8 cellular contexts compared by ENCODE assay signal in genomic region chr10:69861251-69862240, GRCh38. TPM values are rescaled to one million over a fixed set of nuclear protein-coding genes. Genes with fewer than 3 reads are reported as not detected.
DNase-seq lines count a peak whose midpoint lies in the region; ATAC-seq, FAIRE-seq and TF ChIP-seq lines count a peak whose summit lies in the region.

No MANE protein-coding gene starts in this region.

- no peaks in the 10 kb centered on the region for H3K79me2 ChIP-seq in HepG2 (ENCODE audit: insufficient read depth, low read length)

- TF ChIP-seq POLR2A in HepG2 (IDR thresholded peaks at IDR 0.05; ENCODE audit: insufficient read depth in 1 of 2, low read depth in 2 of 2, low read length in 2 of 2) = no peak
- TF ChIP-seq POLR2A in GM18505 (IDR thresholded peaks at IDR 0.05; ENCODE audit: borderline replicate concordance, extremely low read depth, insufficient read depth, insufficient read length) = no peak

- TF ChIP-seq EP300 in HepG2 (IDR thresholded peaks at IDR 0.05; ENCODE audit: low read depth in 2 of 2, low read length in 2 of 2) = no peak
- no peak for TF ChIP-seq EP300 in HepG2 (CRISPR knock-in tag; IDR thresholded peaks at IDR 0.05; ENCODE audit: borderline replicate concordance)

- POLR2A ChIA-PET in activated naive CD8-positive, alpha-beta T cell treated with anti-CD3 and anti-CD28 coated beads, Interleukin-2, amount 10 ng/mL, durations not matched to agents 7 days and 5 days (lab: Charles Lee) = no interaction called here
- POLR2A ChIA-PET in HepG2 (lab: Yijun Ruan, JAX) = no interaction called here
- POLR2A ChIA-PET in CD4-positive, alpha-beta memory T cell (lab: Charles Lee; ENCODE audit: partially characterized antibody) = no interaction called here

- no peak overlapping the region for H3K4me3 ChIP-seq in BLaER1 treated with 17β-estradiol and CSF1 and Interleukin-3, amounts not matched to agents 10 nM and 100 nM
- H3K4me3 ChIP-seq in HepG2 (replicated peaks in 1 of 3; ENCODE audit: insufficient read depth in 1 of 3, low read depth in 2 of 3, low read length in 3 of 3) = no peak overlapping the region
- H3K4me3 ChIP-seq in CD4-positive, alpha-beta memory T cell (ENCODE audit: low read length in 2 of 2) = no peak overlapping the region

- CTCF ChIA-PET in HepG2 (lab: Yijun Ruan, JAX; ENCODE audit: low intra/inter-chr PET ratio, low total read pairs) = no interaction called here
- CTCF ChIA-PET in CD4-positive, alpha-beta memory T cell (lab: Charles Lee; ENCODE audit: partially characterized antibody) = no interaction called here

- H2AFZ ChIP-seq in HepG2 (ENCODE audit: low read length) = no peak overlapping the region

- no peak overlapping the region for H3K4me3 Mint-ChIP-seq in activated naive CD8-positive, alpha-beta T cell treated with anti-CD3 and anti-CD28 coated beads, Interleukin-2, amount 10 ng/mL, durations not matched to agents 7 days and 5 days
- H3K4me3 Mint-ChIP-seq in CD4-positive, alpha-beta memory T cell = no peak overlapping the region

- in situ Hi-C loops in HepG2 (cut with HindIII; ENCODE audit: extremely low pct_ligation_motif_present, low pct_unique_long_range_greater_than_20kb) = no loop called here

- no peak overlapping the region for H3K9ac ChIP-seq in BLaER1 treated with 17β-estradiol and CSF1 and Interleukin-3, amounts not matched to agents 10 nM and 100 nM
- H3K9ac ChIP-seq in HepG2 (ENCODE audit: insufficient read depth, low read depth, low read length) = no peak overlapping the region

- peak overlapping the region in 10 of 11 experiments; percentile 5 to 65 (median 46); a peak in 18 of 22 replicates for H3K4me2 ChIP-seq in BLaER1 treated with 17β-estradiol and CSF1 and Interleukin-3, amounts not matched to agents 10 nM and 100 nM
- no peak overlapping the region for H3K4me2 ChIP-seq in HepG2 (ENCODE audit: low read depth, low read length)

- H3K36me3 ChIP-seq in BLaER1 treated with 17β-estradiol and CSF1 and Interleukin-3, amounts not matched to agents 10 nM and 100 nM = no peaks in the 10 kb centered on the region
- no peaks in the 10 kb centered on the region for H3K36me3 ChIP-seq in HepG2 (replicated peaks in 1 of 2; ENCODE audit: control insufficient read depth in 1 of 2, insufficient read depth in 2 of 2, low read length in 2 of 2)
- no peaks in the 10 kb centered on the region for H3K36me3 ChIP-seq in CD4-positive, alpha-beta memory T cell (ENCODE audit: insufficient read depth, low read length)

- H3K27ac ChIP-seq in BLaER1 treated with 17β-estradiol and CSF1 and Interleukin-3, amounts not matched to agents 10 nM and 100 nM = peak overlapping the region in 3 of 11 experiments; percentile 6 to 61 (median 41); a peak in 4 of 22 replicates
- no peak overlapping the region for H3K27ac ChIP-seq in HepG2 (ENCODE audit: extremely low read length, insufficient read depth, low read length)
- H3K27ac ChIP-seq in CD4-positive, alpha-beta memory T cell (ENCODE audit: low read depth, low read length) = no peak overlapping the region

- no peaks in the 10 kb centered on the region for H3K9me3 ChIP-seq in BLaER1 treated with 17β-estradiol and CSF1 and Interleukin-3, amounts not matched to agents 10 nM and 100 nM (replicated peaks in 1 of 11)
- H3K9me3 ChIP-seq in HepG2 (ENCODE audit: low read length) = no peaks in the 10 kb centered on the region
- no peaks in the 10 kb centered on the region for H3K9me3 ChIP-seq in CD4-positive, alpha-beta memory T cell (ENCODE audit: control insufficient read depth in 1 of 2, low read length in 2 of 2)

- H3K4me1 Mint-ChIP-seq in activated naive CD8-positive, alpha-beta T cell treated with anti-CD3 and anti-CD28 coated beads, Interleukin-2, amount 10 ng/mL, durations not matched to agents 7 days and 5 days = peaks cover 8% of the 10 kb centered on the region
- H3K4me1 Mint-ChIP-seq in CD4-positive, alpha-beta memory T cell = no peaks in the 10 kb centered on the region

- TF ChIP-seq CTCF in HepG2 (CRISPR knock-in tag; IDR thresholded peaks at IDR 0.05) = no peak

- H4K20me1 ChIP-seq in BLaER1 treated with 17β-estradiol and CSF1 and Interleukin-3, amounts not matched to agents 10 nM and 100 nM = peaks cover 0 to 6% (median 0%) of the 10 kb centered on the region in 11 experiments; a peak in 1 of 22 replicates
- H4K20me1 ChIP-seq in HepG2 (ENCODE audit: insufficient read depth, low read length) = no peaks in the 10 kb centered on the region

- no peak for FAIRE-seq in HepG2 (lab: Jason Lieb, UNC)

- H3K27ac Mint-ChIP-seq in activated naive CD8-positive, alpha-beta T cell treated with anti-CD3 and anti-CD28 coated beads, Interleukin-2, amount 10 ng/mL, durations not matched to agents 7 days and 5 days = no peak overlapping the region
- H3K27ac Mint-ChIP-seq in CD4-positive, alpha-beta memory T cell = no peak overlapping the region

- H3K9me3 Mint-ChIP-seq in activated naive CD8-positive, alpha-beta T cell treated with anti-CD3 and anti-CD28 coated beads, Interleukin-2, amount 10 ng/mL, durations not matched to agents 7 days and 5 days = no peaks in the 10 kb centered on the region
- H3K9me3 Mint-ChIP-seq in CD4-positive, alpha-beta memory T cell = no peaks in the 10 kb centered on the region

- DNase-seq in HS-5 (ENCODE audit: low read depth) (peak; percentile 93), HepG2 (ENCODE audit: low spot score) (peak; percentile 34), NK-92 (lab: John Stamatoyannopoulos, UW; ENCODE audit: unreplicated experiment) (no peak), GF-D8 (lab: John Stamatoyannopoulos, UW) (no peak)
- no peak for DNase-seq in activated naive CD8-positive, alpha-beta T cell treated with anti-CD3 and anti-CD28 coated beads, Interleukin-2, amount 10 ng/mL, durations not matched to agents 7 days and 5 days
- no peak for DNase-seq in CD4-positive, alpha-beta memory T cell

- no TSS peak for BruUV-seq in HepG2 (replicated peaks; lab: Mats Ljungman, UMichigan)

- H3K4me1 ChIP-seq in BLaER1 treated with 17β-estradiol and CSF1 and Interleukin-3, amounts not matched to agents 10 nM and 100 nM = peaks cover 20 to 49% (median 36%) of the 10 kb centered on the region in 10 experiments
- H3K4me1 ChIP-seq in HepG2 (ENCODE audit: insufficient read depth, low read length) = no peaks in the 10 kb centered on the region
- H3K4me1 ChIP-seq in CD4-positive, alpha-beta memory T cell (ENCODE audit: insufficient read depth, low read length) = no peaks in the 10 kb centered on the region

- H3K27me3 Mint-ChIP-seq in activated naive CD8-positive, alpha-beta T cell treated with anti-CD3 and anti-CD28 coated beads, Interleukin-2, amount 10 ng/mL, durations not matched to agents 7 days and 5 days = peaks cover 10% of the 10 kb centered on the region
- peaks cover 6 to 7% of the 10 kb centered on the region in 2 donors for H3K27me3 Mint-ChIP-seq in CD4-positive, alpha-beta memory T cell

- peak; percentile 28 for ATAC-seq in activated naive CD8-positive, alpha-beta T cell treated with anti-CD3 and anti-CD28 coated beads, Interleukin-2, amount 10 ng/mL, durations not matched to agents 7 days and 5 days (ENCODE audit: low read depth)
- ATAC-seq in HepG2 (peak; percentile 65), GM18505 (IDR thresholded peaks at IDR 0.05; ENCODE audit: unreplicated experiment) (no peak)

- H3K36me3 Mint-ChIP-seq in activated naive CD8-positive, alpha-beta T cell treated with anti-CD3 and anti-CD28 coated beads, Interleukin-2, amount 10 ng/mL, durations not matched to agents 7 days and 5 days = no peaks in the 10 kb centered on the region
- no peaks in the 10 kb centered on the region for H3K36me3 Mint-ChIP-seq in CD4-positive, alpha-beta memory T cell

- peaks cover 0 to 6% (median 0%) of the 10 kb centered on the region in 11 experiments; a peak in 4 of 22 replicates for H3K27me3 ChIP-seq in BLaER1 treated with 17β-estradiol and CSF1 and Interleukin-3, amounts not matched to agents 10 nM and 100 nM
- H3K27me3 ChIP-seq in HepG2 (ENCODE audit: control insufficient read depth in 1 of 2, insufficient read depth in 2 of 2, low read length in 2 of 2) = peaks cover 0 to 26% of the 10 kb centered on the region in 2 experiments; a peak in 3 of 5 replicates
- H3K27me3 ChIP-seq in CD4-positive, alpha-beta memory T cell (ENCODE audit: insufficient read depth, low read length) = no peaks in the 10 kb centered on the region

- 28% methylated on average over 4 of the region's 7 CpGs for WGBS in HepG2 (ENCODE audit: low lambda C conversion rate)

- intact Hi-C loops in HepG2 (cut with micrococcal nuclease; ENCODE audit: unreplicated experiment) = no loop called here
- intact Hi-C loops in CD4-positive, alpha-beta memory T cell (cut with micrococcal nuclease) = no loop called here

- TF ChIP-seq RAD21 in HepG2 (CRISPR knock-in tag; IDR thresholded peaks at IDR 0.05) = no peak

TF ChIP-seq in HepG2, 621 proteins besides CTCF, POLR2A, EP300 and RAD21 (continues in another document):
- TF ChIP-seq CEBPB (IDR thresholded peaks at IDR 0.05; ENCODE audit: borderline replicate concordance, low read depth, low read length) = peak; percentile 38; the same call in 1 of the 2 replicates
- TF ChIP-seq STAG1 (CRISPR knock-in tag; IDR thresholded peaks at IDR 0.05) = peak; percentile 22; the same call in 1 of the 2 replicates

RNA-seq across cellular contexts. Expression of gene COL13A1, which starts 59.8 kb away (rescaled TPM):
- total RNA-seq in activated naive CD8-positive, alpha-beta T cell treated with anti-CD3 and anti-CD28 coated beads, Interleukin-2, amount 10 ng/mL, durations not matched to agents 7 days and 5 days = not detected
- total RNA-seq in HepG2 (2016; rRNA removed; fragmentation: Illumina TruSeq; extraction: Trizol) = not detected in 2 replicates
- not detected in 2 replicates for total RNA-seq in HepG2 (2016; cell fraction: cytosol; rRNA removed; fragmentation: Illumina TruSeq; extraction: Trizol; ENCODE audit: low read depth)
- not detected in 2 replicates for total RNA-seq in HepG2 (2016; cell fraction: insoluble cytoplasmic fraction; rRNA removed; fragmentation: Illumina TruSeq; extraction: Trizol)
- not detected in 2 replicates for total RNA-seq in HepG2 (2016; cell fraction: membrane; rRNA removed; fragmentation: Illumina TruSeq; extraction: Trizol)
- total RNA-seq in HepG2 (2016; cell fraction: nucleus; rRNA removed; fragmentation: Illumina TruSeq; extraction: Trizol) = not detected in 2 replicates
- 0.07 and 0.22 TPM in 2 replicates for polyA plus RNA-seq in HepG2 (2011; rRNA removed)
- 0.04 TPM in 1 of 2 replicates, not detected in the other for polyA plus RNA-seq in HepG2 (2011; cell fraction: cytosol; rRNA removed)
- polyA plus RNA-seq in HepG2 (2011; cell fraction: nucleus; rRNA removed) = 1.5 and 3.2 TPM in 2 replicates
- polyA plus RNA-seq in HepG2 (2012) = not detected in 2 replicates
- polyA plus RNA-seq in HepG2 (2016; cell fraction: cytosol; fragmentation: Illumina TruSeq; extraction: Trizol; ENCODE audit: low read depth) = not detected in 2 replicates
- not detected in 2 replicates for polyA plus RNA-seq in HepG2 (2016; cell fraction: insoluble cytoplasmic fraction; fragmentation: Illumina TruSeq; extraction: Trizol; ENCODE audit: low read depth)
- polyA plus RNA-seq in HepG2 (2016; cell fraction: membrane; fragmentation: Illumina TruSeq; extraction: Trizol; ENCODE audit: low read depth) = not detected in 2 replicates
- polyA plus RNA-seq in HepG2 (2016; cell fraction: nucleus; fragmentation: Illumina TruSeq; extraction: Trizol; ENCODE audit: insufficient read depth, low read depth) = not detected in 2 replicates
- 0.07 TPM in 1 of 2 replicates, not detected in the other for polyA minus RNA-seq in HepG2 (2011; rRNA and poly(A)+ RNA removed; ENCODE audit: low replicate concordance)
- not detected in 2 replicates for polyA minus RNA-seq in HepG2 (2011; cell fraction: cytosol; rRNA and poly(A)+ RNA removed)
- polyA minus RNA-seq in HepG2 (2011; cell fraction: nucleus; rRNA and poly(A)+ RNA removed) = not detected in 2 replicates
- not detected for total RNA-seq in CD4-positive, alpha-beta memory T cell
- not detected for polyA plus RNA-seq in CD4-positive, alpha-beta memory T cell

Comparison
In these comparisons a context has a peak if more than half of its experiments do, and no peak if none do; other contexts are left out.
1. DNase-seq: peak in HS-5 (single experiment) and HepG2 (single experiment); none in activated naive CD8-positive, alpha-beta T cell treated with anti-CD3 and anti-CD28 coated beads, Interleukin-2, amount 10 ng/mL, durations not matched to agents 7 days and 5 days (single experiment), NK-92 (single experiment), GF-D8 (single experiment) and CD4-positive, alpha-beta memory T cell (0 of 5).